Comparison of ENCODE assay signal across 9 cellular contexts in genomic region chrX:11239230-11239629, GRCh38. TPM values are rescaled to one million over a fixed set of nuclear protein-coding genes. Genes with fewer than 3 reads are reported as not detected.
DNase-seq lines count a peak whose midpoint lies in the region; ATAC-seq and TF ChIP-seq lines count a peak whose summit lies in the region.
"Had no signal": no experiment of that assay in that cellular context is flagged by ENCODE, and none has a peak within 500 bp of the region (broad histone marks: within the 10 kb centered on the region; RNA-seq: fewer than 3 reads in every experiment).

No MANE protein-coding gene starts in this region.

- intact Hi-C loops in esophagus muscularis mucosa (cut with DNase I) = no loop called here

- H3K36me3 ChIP-seq in esophagus muscularis mucosa = no peaks in the 10 kb centered on the region

- no peak overlapping the region for H3K4me3 ChIP-seq in LNCaP clone FGC (ENCODE audit: low read depth, low read length)
- no peak overlapping the region for H3K4me3 ChIP-seq in esophagus muscularis mucosa

- H3K27me3 ChIP-seq in esophagus muscularis mucosa = no peaks in the 10 kb centered on the region

- TF ChIP-seq POLR2A in esophagus muscularis mucosa (IDR thresholded peaks at IDR 0.05; ENCODE audit: low read depth) = no peak

- no peak for TF ChIP-seq EP300 in esophagus muscularis mucosa (IDR thresholded peaks at IDR 0.05)

- no peak overlapping the region for H3K27ac ChIP-seq in esophagus muscularis mucosa (replicated peaks in 1 of 4)

- H3K4me1 ChIP-seq in esophagus muscularis mucosa = peaks cover 0 to 11% (median 5%) of the 10 kb centered on the region in 4 donors

- in situ Hi-C loops in G401 (cut with HindIII; ENCODE audit: low sequenced_read_pairs) = no loop called here

- DNase-seq in GM03348 (ENCODE audit: low spot score) = peak; percentile 18
- peak; percentile 95 for DNase-seq in LNCaP clone FGC (ENCODE audit: low read depth)
- peak; percentile 16 for DNase-seq in hepatic stellate cell (ENCODE audit: low spot score)
- no peak for DNase-seq in esophagus muscularis mucosa (ENCODE audit: extremely low spot score)
- no peak for DNase-seq in G401 (ENCODE audit: low spot score)
- no peak for DNase-seq in NCI-H2029 treated with DMSO at 0.1 percent for 48 hours (lab: John Stamatoyannopoulos, UW)
- no peak for DNase-seq in T-helper 9 cell

- ATAC-seq in GM21526 (IDR thresholded peaks at IDR 0.05; ENCODE audit: low FRiP score, unreplicated experiment) = peak; percentile 78

- TF ChIP-seq CTCF in LNCaP clone FGC (IDR thresholded peaks at IDR 0.05; ENCODE audit: control insufficient read depth, extremely low read depth, insufficient read depth) (no peak), esophagus muscularis mucosa (IDR thresholded peaks at IDR 0.05) (no peak)

- no peaks in the 10 kb centered on the region for H3K9me3 ChIP-seq in esophagus muscularis mucosa

RNA-seq across cellular contexts. Expression of gene AMELX, which starts 54.0 kb away (rescaled TPM):
- not detected for total RNA-seq in esophagus muscularis mucosa
- not detected in 2 replicates for total RNA-seq in G401 (2014; rRNA removed; shearing (Covaris generic))
- total RNA-seq: omental fat pad had no signal

Comparison
In these comparisons a context has a peak if more than half of its experiments do, and no peak if none do; other contexts are left out.
1. DNase-seq: peak in GM03348 (single experiment), LNCaP clone FGC (single experiment) and hepatic stellate cell (single experiment); none in esophagus muscularis mucosa (single experiment), G401 (single experiment), NCI-H2029 treated with DMSO at 0.1 percent for 48 hours (single experiment) and T-helper 9 cell (single experiment).